ENCODE assay signal across 9 cellular contexts in genomic region chr1:59354754-59355337, GRCh38. TPM values are rescaled to one million over a fixed set of nuclear protein-coding genes. Genes with fewer than 3 reads are reported as not detected.
DNase-seq lines count a peak whose midpoint lies in the region; ATAC-seq and TF ChIP-seq lines count a peak whose summit lies in the region.
"Had no signal": no experiment of that assay in that cellular context is flagged by ENCODE, and none has a peak within 500 bp of the region (broad histone marks: within the 10 kb centered on the region; RNA-seq: fewer than 3 reads in every experiment).

No MANE protein-coding gene starts in this region.

- intact Hi-C loops in natural killer cell (cut with micrococcal nuclease) (no loop called here), left cardiac atrium (cut with DNase I) (no loop called here)

- H3K36me3 ChIP-seq in effector memory CD4-positive, alpha-beta T cell (ENCODE audit: control insufficient read depth, insufficient read depth, low read length) = no peaks in the 10 kb centered on the region

- H3K27me3 Mint-ChIP-seq in natural killer cell treated with Interleukin-12 subunit alpha and Interleukin-12 subunit beta and Interleukin-15 and Interleukin-18, amount 100 ng/mL, for 72 hours = no peaks in the 10 kb centered on the region
- peaks cover 0 to 2% of the 10 kb centered on the region in 2 donors for H3K27me3 Mint-ChIP-seq in natural killer cell (ENCODE audit: low read depth in 2 of 2)
- H3K27me3 Mint-ChIP-seq: CD4-positive, CD25-positive, alpha-beta regulatory T cell had no signal

- H3K4me3 ChIP-seq in effector memory CD4-positive, alpha-beta T cell (ENCODE audit: insufficient read depth, low read depth, low read length, poor library complexity, severe bottlenecking) = no peak overlapping the region

- no peaks in the 10 kb centered on the region for H3K36me3 Mint-ChIP-seq in natural killer cell treated with Interleukin-12 subunit alpha and Interleukin-12 subunit beta and Interleukin-15 and Interleukin-18, amount 100 ng/mL, for 72 hours
- peaks cover 6% of the 10 kb centered on the region for H3K36me3 Mint-ChIP-seq in natural killer cell

- peak overlapping the region; percentile 50 for H3K4me3 Mint-ChIP-seq in natural killer cell treated with Interleukin-12 subunit alpha and Interleukin-12 subunit beta and Interleukin-15 and Interleukin-18, amount 100 ng/mL, for 72 hours
- H3K4me3 Mint-ChIP-seq in natural killer cell = no peak overlapping the region
- H3K4me3 Mint-ChIP-seq: CD4-positive, CD25-positive, alpha-beta regulatory T cell had no signal

- H3K27me3 ChIP-seq in effector memory CD4-positive, alpha-beta T cell (replicated peaks; ENCODE audit: control insufficient read depth, insufficient read depth, low read length, poor library complexity, severe bottlenecking) = no peaks in the 10 kb centered on the region

- peak; percentile 52 to 60 for ATAC-seq in natural killer cell treated with Interleukin-12 subunit alpha and Interleukin-12 subunit beta and Interleukin-15 and Interleukin-18, amount 100 ng/mL, for 72 hours
- ATAC-seq in natural killer cell (no peak), HG03159 (IDR thresholded peaks at IDR 0.05; ENCODE audit: unreplicated experiment) (peak; percentile 58), left cardiac atrium (peak; percentile 12 to 92)

- H3K4me1 ChIP-seq in effector memory CD4-positive, alpha-beta T cell (ENCODE audit: control insufficient read depth, insufficient read depth, low read length, poor library complexity, severe bottlenecking) = no peaks in the 10 kb centered on the region

- TF ChIP-seq CTCF in natural killer cell (IDR thresholded peaks at IDR 0.05) = no peak

- H3K27ac Mint-ChIP-seq in natural killer cell treated with Interleukin-12 subunit alpha and Interleukin-12 subunit beta and Interleukin-15 and Interleukin-18, amount 100 ng/mL, for 72 hours = peak overlapping the region in 1 of 2 donors; percentile 63
- H3K27ac Mint-ChIP-seq in natural killer cell = peak overlapping the region in 1 of 2 donors; percentile 3

- H3K9me3 ChIP-seq in effector memory CD4-positive, alpha-beta T cell (ENCODE audit: control insufficient read depth, low read length) = no peaks in the 10 kb centered on the region

- no peaks in the 10 kb centered on the region for H3K9me3 Mint-ChIP-seq in natural killer cell treated with Interleukin-12 subunit alpha and Interleukin-12 subunit beta and Interleukin-15 and Interleukin-18, amount 100 ng/mL, for 72 hours
- H3K9me3 Mint-ChIP-seq in natural killer cell = no peaks in the 10 kb centered on the region

- no peak overlapping the region for H3K27ac ChIP-seq in effector memory CD4-positive, alpha-beta T cell (ENCODE audit: insufficient read depth, low read length, poor library complexity, severe bottlenecking)

- peaks cover 8 to 9% of the 10 kb centered on the region in 2 donors for H3K4me1 Mint-ChIP-seq in natural killer cell treated with Interleukin-12 subunit alpha and Interleukin-12 subunit beta and Interleukin-15 and Interleukin-18, amount 100 ng/mL, for 72 hours (ENCODE audit: low read depth in 2 of 2)
- peaks cover 5 to 13% of the 10 kb centered on the region in 2 donors for H3K4me1 Mint-ChIP-seq in natural killer cell

- no peak for DNase-seq in natural killer cell treated with Interleukin-12 subunit alpha and Interleukin-12 subunit beta and Interleukin-15 and Interleukin-18, amount 100 ng/mL, for 72 hours (ENCODE audit: low spot score)
- no peak for DNase-seq in natural killer cell
- no peak for DNase-seq in left cardiac atrium
- DNase-seq in NCI-H526 treated with DMSO at 0.1 percent for 48 hours (lab: John Stamatoyannopoulos, UW) = no peak
- DNase-seq in effector memory CD4-positive, alpha-beta T cell = no peak
- DNase-seq in stimulated activated CD4-positive, alpha-beta T cell treated with anti-CD3 and anti-CD28 coated beads, Interleukin-12 subunit alpha, Interleukin-12 subunit beta, amount 100 ng/mL, for 4 hours = no peak
- no peak for DNase-seq in Ammon's horn (ENCODE audit: low spot score)
- DNase-seq: CD4-positive, CD25-positive, alpha-beta regulatory T cell had no signal

RNA-seq across cellular contexts. Expression of gene FGGY, which starts 58.0 kb away (rescaled TPM):
- 10 to 100 TPM; 10.9 to 11.9 TPM for total RNA-seq in natural killer cell treated with Interleukin-12 subunit alpha and Interleukin-12 subunit beta and Interleukin-15 and Interleukin-18, amount 100 ng/mL, for 72 hours
- total RNA-seq in natural killer cell = 10 to 100 TPM; 21.8 to 31.5 (median 21.8) TPM
- total RNA-seq in left cardiac atrium = 10 to 100 TPM; 14.0 to 21.6 TPM

Comparison
In these comparisons a context has a peak if more than half of its experiments do, and no peak if none do; other contexts are left out.
1. ATAC-seq: peak in natural killer cell treated with Interleukin-12 subunit alpha and Interleukin-12 subunit beta and Interleukin-15 and Interleukin-18, amount 100 ng/mL, for 72 hours (2 of 2), HG03159 (single experiment) and left cardiac atrium (2 of 2); none in natural killer cell (0 of 3).